8 cellular contexts compared by ENCODE assay signal in the genomic region with DNA sequence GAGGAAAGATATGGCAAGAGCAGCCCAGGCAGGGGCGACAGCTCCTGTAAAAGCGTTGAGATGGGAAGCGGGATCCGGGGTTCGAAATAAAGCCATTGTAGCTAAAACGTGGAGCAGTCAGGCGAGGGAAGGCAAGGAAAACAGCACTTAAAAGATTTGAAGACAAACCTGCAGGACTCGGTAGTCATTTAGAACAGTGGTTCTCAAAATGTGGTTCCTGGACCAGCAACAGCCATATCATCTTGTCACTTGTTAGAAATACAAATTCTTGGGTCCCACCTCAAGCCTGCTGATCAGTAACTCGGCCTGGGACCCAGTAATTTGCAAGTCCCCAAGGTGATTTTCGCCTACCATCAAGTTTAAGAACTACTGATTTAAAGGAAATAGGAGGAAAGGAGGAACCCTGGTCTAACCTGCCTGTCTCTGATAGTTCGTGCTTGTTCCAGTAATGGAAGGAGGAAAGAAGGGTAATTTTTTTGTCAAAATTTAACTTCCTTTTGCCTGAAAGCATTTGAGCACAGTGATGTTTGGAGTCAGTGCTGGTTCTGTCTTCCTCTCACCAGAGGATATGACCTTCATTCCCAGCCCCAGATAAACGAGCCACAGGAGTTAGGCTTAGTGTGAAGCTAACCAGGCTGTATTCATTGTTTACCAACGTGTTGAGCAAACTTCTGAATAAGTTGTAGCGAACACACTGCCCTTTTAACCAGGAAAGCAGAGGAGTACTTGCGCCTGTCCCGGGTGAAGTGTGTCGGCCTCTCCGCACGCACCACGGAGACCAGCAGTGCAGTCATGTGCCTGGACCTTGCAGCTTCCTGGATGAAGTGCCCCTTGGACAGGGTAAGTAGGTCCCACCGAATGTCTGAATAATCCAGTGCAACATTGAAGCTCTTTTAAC. TPM values are rescaled to one million over a fixed set of nuclear protein-coding genes. Genes with fewer than 3 reads are reported as not detected.
DNase-seq lines count a peak whose midpoint lies in the region; FAIRE-seq and TF ChIP-seq lines count a peak whose summit lies in the region.

No MANE protein-coding gene starts in this region.

- no peaks in the 10 kb centered on the region for H3K36me3 ChIP-seq in ascending aorta
- H3K36me3 ChIP-seq in uterus = no peaks in the 10 kb centered on the region

- no peak for TF ChIP-seq CTCF in ascending aorta (IDR thresholded peaks at IDR 0.05)
- TF ChIP-seq CTCF in uterus (IDR thresholded peaks at IDR 0.05) = no peak

- peak; percentile 6 for DNase-seq in stimulated activated CD4-positive, alpha-beta T cell treated with anti-CD3 and anti-CD28 coated beads, Interleukin-15, amount 100 ng/mL, for 24 hours
- DNase-seq in stimulated activated CD4-positive, alpha-beta T cell treated with anti-CD3 and anti-CD28 coated beads, Interleukin-2, amount 100 ng/mL, for 24 hours = no peak
- DNase-seq in ascending aorta (ENCODE audit: low spot score in 2 of 2) (no peak), kidney tubule cell (ENCODE audit: low spot score) (peak; percentile 44), uterus (no peak), DMS 273 treated with DMSO at 0.1 percent for 48 hours (lab: John Stamatoyannopoulos, UW) (no peak), activated gamma-delta T cell (lab: John Stamatoyannopoulos, UW) (no peak), GM12892 (ENCODE audit: insufficient read length) (no peak)

- intact Hi-C loops in ascending aorta (cut with DNase I) (no loop called here), uterus (cut with DNase I; ENCODE audit: low total_unique reads) (no loop called here)

- H3K9me3 ChIP-seq in ascending aorta (no peaks in the 10 kb centered on the region), uterus (no peaks in the 10 kb centered on the region)

- H3K4me1 ChIP-seq in ascending aorta (peaks cover 7 to 19% of the 10 kb centered on the region in 2 donors), uterus (peaks cover 0 to 6% of the 10 kb centered on the region in 2 donors)

- peak overlapping the region in 1 of 2 donors; percentile 91 for H3K27ac ChIP-seq in ascending aorta
- peak overlapping the region in 1 of 2 donors; percentile 95 for H3K27ac ChIP-seq in uterus

- H3K4me3 ChIP-seq in ascending aorta (peak overlapping the region; percentile 87 to 89), uterus (peak overlapping the region; percentile 68 to 73)

- FAIRE-seq in GM12892 (lab: Jason Lieb, UNC) = no peak

- TF ChIP-seq POLR2A in uterus (IDR thresholded peaks at IDR 0.05) (no peak), GM12892 (IDR thresholded peaks at IDR 0.05; ENCODE audit: low read depth, low read length) (no peak; the same call in 1 of the 2 replicates)

- H3K27me3 ChIP-seq in ascending aorta = no peaks in the 10 kb centered on the region
- no peaks in the 10 kb centered on the region for H3K27me3 ChIP-seq in uterus

RNA-seq across cellular contexts. Expression of a gene that starts 1.1 kb away (rescaled TPM):
- total RNA-seq in ascending aorta = not detected
- total RNA-seq in uterus = 10 to 100 TPM in 1 of 4 donors, 1 to 10 TPM in 2, not detected in 1; 1.2 to 11.3 (median 1.3) TPM
- 39.8 TPM for polyA plus RNA-seq in GM12892 (2012; ENCODE audit: missing spikeins)

RNA-seq across cellular contexts. Expression of a gene that starts 1.6 kb away (rescaled TPM):
- 31.9 TPM for total RNA-seq in ascending aorta
- total RNA-seq in uterus = 100 to 1,000 TPM in 1 of 4 donors, 10 to 100 TPM in 3; 23.1 to 183 (median 67.4) TPM
- 47.7 TPM for polyA plus RNA-seq in GM12892 (2012; ENCODE audit: missing spikeins)

RNA-seq across cellular contexts. Expression of a gene that starts 57.6 kb away (rescaled TPM):
- not detected for total RNA-seq in ascending aorta
- total RNA-seq in uterus = 1 to 10 TPM in 1 of 4 donors, under 1 TPM in 2, not detected in 1; 0.51 to 4.8 (median 0.61) TPM
- polyA plus RNA-seq in GM12892 (2012; ENCODE audit: missing spikeins) = 0.19 TPM

Comparison
In these comparisons a context has a peak if more than half of its experiments do, and no peak if none do; other contexts are left out.
1. DNase-seq: peak in stimulated activated CD4-positive, alpha-beta T cell treated with anti-CD3 and anti-CD28 coated beads, Interleukin-15, amount 100 ng/mL, for 24 hours (single experiment) and kidney tubule cell (single experiment); none in stimulated activated CD4-positive, alpha-beta T cell treated with anti-CD3 and anti-CD28 coated beads, Interleukin-2, amount 100 ng/mL, for 24 hours (0 of 2), ascending aorta (0 of 2), uterus (0 of 2), DMS 273 treated with DMSO at 0.1 percent for 48 hours (single experiment), activated gamma-delta T cell (single experiment) and GM12892 (single experiment).